8 cellular contexts compared by ENCODE assay signal in genomic region chr17:19386276-19386863, GRCh38. TPM values are rescaled to one million over a fixed set of nuclear protein-coding genes. Genes with fewer than 3 reads are reported as not detected.
DNase-seq lines count a peak whose midpoint lies in the region; ATAC-seq and TF ChIP-seq lines count a peak whose summit lies in the region.

No MANE protein-coding gene starts in this region.

- H4K20me1 ChIP-seq in BLaER1 treated with 17β-estradiol and CSF1 and Interleukin-3, amounts not matched to agents 10 nM and 100 nM, result peaks cover 0 to 39% (median 17%) of the 10 kb centered on the region in 11 experiments; a peak in 13 of 22 replicates

- H3K27ac ChIP-seq in BLaER1 treated with 17β-estradiol and CSF1 and Interleukin-3, amounts not matched to agents 10 nM and 100 nM, result peak overlapping the region in 1 of 11 experiments; percentile 23; a peak in 3 of 22 replicates
- peak overlapping the region; percentile 74 for H3K27ac ChIP-seq in neutrophil

- ATAC-seq in esophagus mucosa (peak; percentile 57), HG03175 (IDR thresholded peaks at IDR 0.05; ENCODE audit: unreplicated experiment) (no peak)

- no peaks in the 10 kb centered on the region for H3K27me3 ChIP-seq in BLaER1 treated with 17β-estradiol and CSF1 and Interleukin-3, amounts not matched to agents 10 nM and 100 nM
- no peaks in the 10 kb centered on the region for H3K27me3 ChIP-seq in neutrophil

- DNase-seq in NOMO-1 treated with dmso at 0.1 percent for 144 hours (lab: John Stamatoyannopoulos, UW; ENCODE audit: unreplicated experiment), result peak; percentile 78
- no peak for DNase-seq in activated CD4-positive, alpha-beta T cell treated with anti-CD3 and anti-CD28 coated beads for 48 hours
- DNase-seq in mesenteric fat pad (ENCODE audit: low spot score), result no peak
- DNase-seq in stimulated activated naive CD4-positive, alpha-beta T cell (lab: John Stamatoyannopoulos, UW), result no peak

- peak overlapping the region in 10 of 11 experiments; percentile 23 to 71 (median 52); a peak in 15 of 22 replicates for H3K4me2 ChIP-seq in BLaER1 treated with 17β-estradiol and CSF1 and Interleukin-3, amounts not matched to agents 10 nM and 100 nM

- H3K9ac ChIP-seq in BLaER1 treated with 17β-estradiol and CSF1 and Interleukin-3, amounts not matched to agents 10 nM and 100 nM, result no peak overlapping the region

- peaks cover 17 to 45% (median 27%) of the 10 kb centered on the region in 11 experiments; a peak in 21 of 22 replicates for H3K36me3 ChIP-seq in BLaER1 treated with 17β-estradiol and CSF1 and Interleukin-3, amounts not matched to agents 10 nM and 100 nM
- peaks cover 41% of the 10 kb centered on the region for H3K36me3 ChIP-seq in neutrophil

- no peaks in the 10 kb centered on the region for H3K9me3 ChIP-seq in BLaER1 treated with 17β-estradiol and CSF1 and Interleukin-3, amounts not matched to agents 10 nM and 100 nM (replicated peaks in 1 of 11)
- no peaks in the 10 kb centered on the region for H3K9me3 ChIP-seq in neutrophil

- no peak for TF ChIP-seq CTCF in neutrophil (IDR thresholded peaks at IDR 0.05)

- peaks cover 30 to 44% (median 40%) of the 10 kb centered on the region in 10 experiments for H3K4me1 ChIP-seq in BLaER1 treated with 17β-estradiol and CSF1 and Interleukin-3, amounts not matched to agents 10 nM and 100 nM
- peaks cover 12 to 21% of the 10 kb centered on the region in 2 experiments for H3K4me1 ChIP-seq in neutrophil (ENCODE audit: control insufficient read depth in 1 of 2, insufficient read depth in 1 of 2, low read depth in 1 of 2, low read length in 1 of 2)

- no peak overlapping the region for H3K4me3 ChIP-seq in BLaER1 treated with 17β-estradiol and CSF1 and Interleukin-3, amounts not matched to agents 10 nM and 100 nM
- H3K4me3 ChIP-seq in neutrophil (ENCODE audit: low read depth in 1 of 2, low read length in 1 of 2), result peak overlapping the region; percentile 50 to 53

RNA-seq across cellular contexts. Expression of gene MFAP4, which starts 0.6 kb away (rescaled TPM):
- 5.2 TPM for total RNA-seq in esophagus mucosa
- total RNA-seq in mesenteric fat pad, result 96.7 TPM

RNA-seq across cellular contexts. Expression of gene MAPK7, which starts 8.1 kb away (rescaled TPM):
- total RNA-seq in esophagus mucosa, result 35.2 TPM
- 27.2 TPM for total RNA-seq in mesenteric fat pad

RNA-seq across cellular contexts. Expression of gene B9D1, which starts 23.8 kb away (rescaled TPM):
- total RNA-seq in esophagus mucosa, result 12.7 TPM
- total RNA-seq in mesenteric fat pad, result 7.5 TPM

RNA-seq across cellular contexts. Expression of gene RNF112, which starts 24.7 kb away (rescaled TPM):
- total RNA-seq in esophagus mucosa (1.1 TPM), mesenteric fat pad (3.9 TPM)

Comparison
In these comparisons a context has a peak if more than half of its experiments do, and no peak if none do; other contexts are left out.
1. H3K4me3 ChIP-seq: peak in neutrophil (2 of 2); none in BLaER1 treated with 17β-estradiol and CSF1 and Interleukin-3, amounts not matched to agents 10 nM and 100 nM (0 of 10).
2. RNA of gene MFAP4, which starts 0.6 kb away (total RNA-seq): 96.7 TPM in mesenteric fat pad (single experiment); 5.2 TPM in esophagus mucosa (single experiment); every median in the first group is over 10 times any median in the second.